2 cellular contexts compared by ENCODE assay signal in genomic region chr11:62125316-62125715, GRCh38.
TF ChIP-seq lines count a peak whose summit lies in the region.

No MANE protein-coding gene starts in this region.

TF ChIP-seq in SK-N-SH, 30 proteins besides CTCF, POLR2A, EP300 and RAD21 (continued from another document):
- TF ChIP-seq, protein P1, sequence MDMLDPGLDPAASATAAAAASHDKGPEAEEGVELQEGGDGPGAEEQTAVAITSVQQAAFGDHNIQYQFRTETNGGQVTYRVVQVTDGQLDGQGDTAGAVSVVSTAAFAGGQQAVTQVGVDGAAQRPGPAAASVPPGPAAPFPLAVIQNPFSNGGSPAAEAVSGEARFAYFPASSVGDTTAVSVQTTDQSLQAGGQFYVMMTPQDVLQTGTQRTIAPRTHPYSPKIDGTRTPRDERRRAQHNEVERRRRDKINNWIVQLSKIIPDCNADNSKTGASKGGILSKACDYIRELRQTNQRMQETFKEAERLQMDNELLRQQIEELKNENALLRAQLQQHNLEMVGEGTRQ (IDR thresholded peaks at IDR 0.05; ENCODE audit: borderline replicate concordance, low read depth, low read length), result no peak
- no peak for TF ChIP-seq RFX5 (IDR thresholded peaks at IDR 0.05; ENCODE audit: low read length)
- no peak for TF ChIP-seq SMC3 (IDR thresholded peaks at IDR 0.05; ENCODE audit: low read depth, low read length)
- no peak for TF ChIP-seq RCOR1 (IDR thresholded peaks at IDR 0.05; ENCODE audit: low read length)
- no peak for TF ChIP-seq REST (IDR thresholded peaks at IDR 0.05; ENCODE audit: low read depth, low read length)
- TF ChIP-seq RXRA (IDR thresholded peaks at IDR 0.05; ENCODE audit: borderline replicate concordance, low read depth), result no peak
- TF ChIP-seq NFIC (IDR thresholded peaks at IDR 0.05; ENCODE audit: borderline replicate concordance), result no peak

TF ChIP-seq in SK-N-SH treated with all-trans-retinoic acid at 6 μM for 48 hours, 23 proteins besides CTCF, POLR2A, EP300 and RAD21 (continued from another document):
- TF ChIP-seq ZC3H10 (CRISPR knock-in tag; IDR thresholded peaks at IDR 0.05), result no peak
- TF ChIP-seq BACH2 (CRISPR knock-in tag; IDR thresholded peaks at IDR 0.05; ENCODE audit: borderline replicate concordance), result no peak
- no peak for TF ChIP-seq ESRRG (CRISPR knock-in tag; IDR thresholded peaks at IDR 0.05)
- TF ChIP-seq ZFP3 (CRISPR knock-in tag; IDR thresholded peaks at IDR 0.05), result no peak
- no peak for TF ChIP-seq CSRNP3 (CRISPR knock-in tag; IDR thresholded peaks at IDR 0.05)
- no peak for TF ChIP-seq OSR1 (CRISPR knock-in tag; IDR thresholded peaks at IDR 0.05)
- TF ChIP-seq ZNF8 (CRISPR knock-in tag; IDR thresholded peaks at IDR 0.05), result no peak
- TF ChIP-seq TOX (CRISPR knock-in tag; IDR thresholded peaks at IDR 0.05; ENCODE audit: borderline replicate concordance), result no peak
- TF ChIP-seq POU6F1 (CRISPR knock-in tag; IDR thresholded peaks at IDR 0.05; ENCODE audit: borderline replicate concordance, low read depth), result no peak
- no peak for TF ChIP-seq ZFP30 (CRISPR knock-in tag; IDR thresholded peaks at IDR 0.05)
- no peak for TF ChIP-seq ZNF565 (CRISPR knock-in tag; conservative IDR thresholded peaks at IDR 0.05; ENCODE audit: low read depth)
- TF ChIP-seq CSDC2 (CRISPR knock-in tag; IDR thresholded peaks at IDR 0.05), result no peak
TF ChIP-seq in SK-N-SH treated with all-trans-retinoic acid at 6 μM for 48 hours: peak in this region for 0.
